10 cellular contexts compared by ENCODE assay signal in the genomic region with DNA sequence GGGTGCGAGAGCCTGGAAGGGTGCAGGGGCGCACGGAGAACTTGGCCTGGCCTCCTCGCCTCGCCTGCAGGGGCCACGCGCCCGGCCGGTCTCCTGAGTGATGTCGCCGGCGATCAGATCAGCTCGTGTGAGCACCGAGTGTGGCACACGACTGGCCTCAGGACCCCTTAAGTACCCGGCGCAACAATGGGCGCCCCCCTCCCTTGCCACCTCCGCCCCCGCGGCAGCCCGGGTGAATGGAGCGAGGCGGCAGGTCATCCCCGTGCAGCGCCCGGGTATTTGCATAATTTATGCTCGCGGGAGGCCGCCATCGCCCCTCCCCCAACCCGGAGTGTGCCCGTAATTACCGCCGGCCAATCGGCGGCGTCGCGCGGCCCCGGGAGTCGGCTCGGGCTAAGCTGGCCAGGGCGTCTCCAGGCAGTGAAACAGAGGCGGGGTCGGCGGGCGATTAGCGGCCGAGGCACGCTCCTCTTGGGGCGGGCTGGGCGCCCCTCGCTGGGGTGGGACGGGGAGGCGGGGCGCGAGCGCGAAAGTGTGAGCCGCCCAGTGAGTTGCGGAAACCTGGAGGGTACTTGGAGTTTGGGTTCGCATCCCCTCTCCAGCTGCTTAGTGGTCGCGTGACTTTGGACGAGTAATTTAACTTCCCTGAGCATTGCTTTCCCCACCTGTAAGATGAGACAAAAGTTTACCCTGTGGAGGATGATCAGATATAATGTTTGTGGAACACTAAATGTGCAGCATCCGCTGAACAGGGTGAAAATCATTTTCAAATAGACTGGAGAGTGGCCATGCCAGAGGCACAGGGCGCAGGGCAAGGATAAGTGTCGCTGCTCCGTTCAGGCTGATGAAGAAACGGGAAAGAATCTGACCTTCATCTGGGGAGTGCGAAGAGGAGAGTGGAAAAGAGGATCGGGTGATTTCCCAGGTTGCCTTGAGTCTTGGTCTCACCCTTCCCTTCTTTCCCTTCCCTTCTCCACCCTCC. TPM values are rescaled to one million over a fixed set of nuclear protein-coding genes. Genes with fewer than 3 reads are reported as not detected.
A peak's percentile ranks its signal among the peaks of the same experiment; 100 is the strongest.
DNase-seq lines count a peak whose midpoint lies in the region; ATAC-seq and TF ChIP-seq lines count a peak whose summit lies in the region.
"Had no signal": no experiment of that assay in that cellular context is flagged by ENCODE, and none has a peak within 500 bp of the region (broad histone marks: within the 10 kb centered on the region; RNA-seq: fewer than 3 reads in every experiment).

A gene with protein sequence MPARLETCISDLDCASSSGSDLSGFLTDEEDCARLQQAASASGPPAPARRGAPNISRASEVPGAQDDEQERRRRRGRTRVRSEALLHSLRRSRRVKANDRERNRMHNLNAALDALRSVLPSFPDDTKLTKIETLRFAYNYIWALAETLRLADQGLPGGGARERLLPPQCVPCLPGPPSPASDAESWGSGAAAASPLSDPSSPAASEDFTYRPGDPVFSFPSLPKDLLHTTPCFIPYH (minus strand): TSS at position 145 of the 982 bp plus-strand sequence. CDS start 274 bp downstream, outside the sequence.

- H3K27me3 Mint-ChIP-seq in MCF 10A (ENCODE audit: insufficient read depth, unreplicated experiment) (no peaks in the 10 kb centered on the region), HFFc6 (ENCODE audit: insufficient read depth) (peaks cover 68% of the 10 kb centered on the region)

- DNase-seq in breast epithelium (ENCODE audit: low spot score in 2 of 2) (no peak), MCF 10A (ENCODE audit: unreplicated experiment) (no peak), RPMI8226 (peak; percentile 28), iPS-NIHi11 (ENCODE audit: low spot score) (peak; percentile 93), upper lobe of left lung (peak in 1 of 2 donors; percentile 80), HFFc6 (no peak)
- DNase-seq: activated naive CD4-positive, alpha-beta T cell treated with anti-CD3 and anti-CD28 coated beads, Interleukin-2, amount 50 U/mL, for 16 hours had no signal

- no peaks in the 10 kb centered on the region for H3K9me3 ChIP-seq in breast epithelium
- H3K9me3 ChIP-seq in upper lobe of left lung, result no peaks in the 10 kb centered on the region

- no peak for TF ChIP-seq CTCF in breast epithelium (IDR thresholded peaks at IDR 0.05)
- no peak for TF ChIP-seq CTCF in MCF 10A (IDR thresholded peaks at IDR 0.05; ENCODE audit: unreplicated experiment)
- TF ChIP-seq CTCF in upper lobe of left lung (IDR thresholded peaks at IDR 0.05), result no peak
- TF ChIP-seq CTCF in HFFc6 (IDR thresholded peaks at IDR 0.05), result no peak

- H3K4me3 Mint-ChIP-seq in MCF 10A (ENCODE audit: unreplicated experiment) (no peak within 1 kb of the TSS), HFFc6 (no peak within 1 kb of the TSS)
- H3K4me3 Mint-ChIP-seq: T-helper 1 cell treated with Interleukin-12 subunit alpha and Interleukin-12 subunit beta and Interleukin-4 antibody, amounts not matched to agents 30 μg/mL and 1 μg/mL, for 36 hours had no signal

- no peaks in the 10 kb centered on the region for H3K36me3 ChIP-seq in breast epithelium
- H3K36me3 ChIP-seq in upper lobe of left lung, result no peaks in the 10 kb centered on the region

- BruUV-seq in MCF 10A (replicated peaks; lab: Mats Ljungman, UMichigan), result no TSS peak

- intact Hi-C loops in breast epithelium (cut with DNase I; ENCODE audit: low total_unique reads), result no loop called here
- intact Hi-C loops in MCF 10A (cut with micrococcal nuclease), result no loop called here

- WGBS in upper lobe of left lung, 2 donors, result 4 to 5% methylated on average over 23 to 40 of the region's 74 CpGs

- H3K9me3 Mint-ChIP-seq in MCF 10A (ENCODE audit: unreplicated experiment) (peaks cover under 1% of the 10 kb centered on the region), HFFc6 (no peaks in the 10 kb centered on the region)
- H3K9me3 Mint-ChIP-seq: T-helper 1 cell treated with Interleukin-12 subunit alpha and Interleukin-12 subunit beta and Interleukin-4 antibody, amounts not matched to agents 30 μg/mL and 1 μg/mL, for 36 hours had no signal

- H3K27ac ChIP-seq in breast epithelium (no peak within 1 kb of the TSS), upper lobe of left lung (no peak within 1 kb of the TSS)

- CTCF ChIA-PET in MCF 10A (lab: Yijun Ruan, JAX), result interaction anchor here (1.3 to 3.4 kb wide), 3 partner anchors 16 to 73 kb away, joined by 4 to 21 read pairs (median 20); no protein-coding TSS in a partner anchor

- no peaks in the 10 kb centered on the region for H3K4me1 Mint-ChIP-seq in MCF 10A (ENCODE audit: insufficient read depth, unreplicated experiment)
- no peaks in the 10 kb centered on the region for H3K4me1 Mint-ChIP-seq in HFFc6 (ENCODE audit: low read depth)

- POLR2A ChIA-PET in MCF 10A (lab: Yijun Ruan, JAX), result no interaction called here

- no peak within 1 kb of the TSS for H3K27ac Mint-ChIP-seq in MCF 10A (ENCODE audit: low read depth, unreplicated experiment)
- H3K27ac Mint-ChIP-seq in HFFc6, result no peak within 1 kb of the TSS

- H3K36me3 Mint-ChIP-seq in MCF 10A (ENCODE audit: insufficient read depth, unreplicated experiment) (no peaks in the 10 kb centered on the region), HFFc6 (ENCODE audit: low read depth) (no peaks in the 10 kb centered on the region)

- H3K27me3 ChIP-seq in breast epithelium (peaks cover 6 to 79% of the 10 kb centered on the region in 2 donors), upper lobe of left lung (peaks cover 0 to 35% (median 17%) of the 10 kb centered on the region in 4 donors)

- H3K4me3 ChIP-seq in breast epithelium, result peak within 1 kb of the TSS in 2 of 3 donors; percentile 39 to 55
- peak within 1 kb of the TSS in 3 of 4 donors; percentile 5 to 8 (median 6) for H3K4me3 ChIP-seq in upper lobe of left lung

- H3K4me1 ChIP-seq in breast epithelium, result no peaks in the 10 kb centered on the region
- H3K4me1 ChIP-seq in upper lobe of left lung, result peaks cover 11 to 19% (median 14%) of the 10 kb centered on the region in 4 donors

- ATAC-seq in upper lobe of left lung (ENCODE audit: low FRiP score in 2 of 2) (no peak), HG03175 (IDR thresholded peaks at IDR 0.05; ENCODE audit: unreplicated experiment) (no peak), HG03571 (IDR thresholded peaks at IDR 0.05; ENCODE audit: unreplicated experiment) (no peak)

- TF ChIP-seq EP300 in upper lobe of left lung (IDR thresholded peaks at IDR 0.05), result no peak

- no peak for TF ChIP-seq POLR2A in breast epithelium (IDR thresholded peaks at IDR 0.05)
- TF ChIP-seq POLR2A in upper lobe of left lung (IDR thresholded peaks at IDR 0.05), result no peak

RNA-seq across cellular contexts. Expression of the gene that starts here (rescaled TPM):
- not detected for total RNA-seq in breast epithelium
- total RNA-seq in MCF 10A (2022), result not detected in 2 replicates
- total RNA-seq in upper lobe of left lung, result not detected
- total RNA-seq in HFFc6 (2021; fragmentation: NEBNext Ultra II Directional; extraction: Animal tissue kit (Norgen Biotek cat#: 25700)), result not detected

Comparison
In these comparisons a context has a peak if more than half of its experiments do, and no peak if none do; other contexts are left out.
1. DNase-seq: peak in RPMI8226 (single experiment) and iPS-NIHi11 (single experiment); none in breast epithelium (0 of 2), MCF 10A (single experiment) and HFFc6 (single experiment).